Comparison of ENCODE assay signal across 19 cellular contexts in the genomic region with DNA sequence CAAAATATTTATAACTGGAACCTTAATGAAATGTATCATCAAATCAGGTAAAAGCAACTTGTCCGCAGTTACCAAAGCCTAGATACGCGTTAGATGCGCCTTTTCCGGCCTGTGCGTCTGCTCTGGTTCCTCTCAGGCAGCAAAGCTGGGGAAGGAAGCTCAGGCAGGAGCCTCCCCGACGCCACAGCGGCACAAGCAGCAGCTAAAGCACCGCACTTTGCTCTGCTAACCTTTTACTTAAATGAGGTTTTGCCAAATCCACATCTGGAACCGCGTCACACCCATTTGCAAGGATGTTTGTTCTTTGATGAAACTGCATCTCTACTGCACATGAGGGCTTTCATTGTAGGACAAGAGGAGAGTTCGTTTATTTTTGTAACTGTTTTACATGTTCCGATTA. TPM values are rescaled to one million over a fixed set of nuclear protein-coding genes. Genes with fewer than 3 reads are reported as not detected.
DNase-seq lines count a peak whose midpoint lies in the region; ATAC-seq and TF ChIP-seq lines count a peak whose summit lies in the region.
"Had no signal": no experiment of that assay in that cellular context is flagged by ENCODE, and none has a peak within 500 bp of the region (broad histone marks: within the 10 kb centered on the region; RNA-seq: fewer than 3 reads in every experiment).

No MANE protein-coding gene starts in this region.

- DNase-seq in HFFc6, result no peak
- DNase-seq in fibroblast of mammary gland (ENCODE audit: low read depth), result peak; percentile 89
- no peak for DNase-seq in GM19238 (ENCODE audit: insufficient read length, low spot score)
- DNase-seq in activated T-cell treated with anti-CD3 and anti-CD28 coated beads, Interleukin-2, amount 50 U/mL, for 4 hours, result no peak
- no peak for DNase-seq in mucosa of descending colon
- DNase-seq: BE2C; CD4-positive, alpha-beta memory T cell; DMS79 treated with DMSO at 0.1 percent for 48 hours; GDM1; KBM-7; NCI-H1105; NCI-H1694 treated with DMSO at 0.1 percent for 48 hours; NCI-H345; NCI-H69; PC-9 had no signal

- intact Hi-C loops in mucosa of descending colon (cut with DNase I, micrococcal nuclease), result no loop called here

- peaks cover 71% of the 10 kb centered on the region for H3K36me3 Mint-ChIP-seq in HFFc6 (ENCODE audit: low read depth)
- H3K36me3 Mint-ChIP-seq in activated T-helper 17 cell treated with anti-CD3 and anti-CD28 coated beads, Interleukin-2, amount 50 U/mL, for 72 hours (ENCODE audit: low read depth), result no peaks in the 10 kb centered on the region
- H3K36me3 Mint-ChIP-seq in activated T-cell treated with anti-CD3 and anti-CD28 coated beads, Interleukin-2, amount 50 U/mL, for 4 hours (ENCODE audit: insufficient read depth), result no peaks in the 10 kb centered on the region

- H3K79me2 ChIP-seq in ACC112 (ENCODE audit: control insufficient read depth, insufficient read depth, low read length, unreplicated experiment), result no peaks in the 10 kb centered on the region

- ATAC-seq in activated T-helper 17 cell treated with anti-CD3 and anti-CD28 coated beads, Interleukin-2, amount 50 U/mL, for 72 hours (replicated peaks), result no peak
- no peak for ATAC-seq in activated T-cell treated with anti-CD3 and anti-CD28 coated beads, Interleukin-2, amount 50 U/mL, for 4 hours
- ATAC-seq in mucosa of descending colon, result no peak

- TF ChIP-seq CTCF in HFFc6 (IDR thresholded peaks at IDR 0.05), result no peak
- TF ChIP-seq CTCF in fibroblast of mammary gland (conservative IDR thresholded peaks at IDR 0.05; ENCODE audit: control insufficient read depth, insufficient read depth, low read depth, low read length), result no peak
- TF ChIP-seq CTCF in mucosa of descending colon (IDR thresholded peaks at IDR 0.05), result no peak

- peak overlapping the region; percentile 69 for H3K27ac Mint-ChIP-seq in HFFc6
- H3K27ac Mint-ChIP-seq in activated T-helper 17 cell treated with anti-CD3 and anti-CD28 coated beads, Interleukin-2, amount 50 U/mL, for 72 hours, result no peak overlapping the region

- no peak overlapping the region for H3K9ac ChIP-seq in rectal smooth muscle tissue (ENCODE audit: low read length)

- no peaks in the 10 kb centered on the region for H3K9me3 Mint-ChIP-seq in HFFc6
- peaks cover 1% of the 10 kb centered on the region for H3K9me3 Mint-ChIP-seq in activated T-helper 17 cell treated with anti-CD3 and anti-CD28 coated beads, Interleukin-2, amount 50 U/mL, for 72 hours
- H3K9me3 Mint-ChIP-seq in activated T-cell treated with anti-CD3 and anti-CD28 coated beads, Interleukin-2, amount 50 U/mL, for 4 hours, result peaks cover 2% of the 10 kb centered on the region

- no peak overlapping the region for H3K4me3 Mint-ChIP-seq in HFFc6
- no peak overlapping the region for H3K4me3 Mint-ChIP-seq in activated T-helper 17 cell treated with anti-CD3 and anti-CD28 coated beads, Interleukin-2, amount 50 U/mL, for 72 hours
- H3K4me3 Mint-ChIP-seq in activated T-cell treated with anti-CD3 and anti-CD28 coated beads, Interleukin-2, amount 50 U/mL, for 4 hours, result no peak overlapping the region
- H3K4me3 Mint-ChIP-seq: CD4-positive, alpha-beta memory T cell had no signal

- no peak overlapping the region for H2AFZ ChIP-seq in ACC112 (ENCODE audit: low read length, unreplicated experiment)
- H2AFZ ChIP-seq: PC-9 had no signal

- H3K9me3 ChIP-seq in mucosa of descending colon, result no peaks in the 10 kb centered on the region
- H3K9me3 ChIP-seq: BE2C had no signal

- H3K36me3 ChIP-seq in ACC112 (ENCODE audit: insufficient read depth, low read length), result peaks cover 52% of the 10 kb centered on the region
- peaks cover 7% of the 10 kb centered on the region for H3K36me3 ChIP-seq in rectal smooth muscle tissue (ENCODE audit: control insufficient read depth, insufficient read depth, low read length)
- H3K36me3 ChIP-seq in mucosa of descending colon (ENCODE audit: low read depth), result no peaks in the 10 kb centered on the region
- H3K36me3 ChIP-seq: BE2C had no signal

- H3K4me1 ChIP-seq in ACC112 (ENCODE audit: control insufficient read depth, insufficient read depth, low read length, unreplicated experiment) (peaks cover 27% of the 10 kb centered on the region), rectal smooth muscle tissue (ENCODE audit: control insufficient read depth, insufficient read depth, low read length) (peaks cover 20% of the 10 kb centered on the region), mucosa of descending colon (ENCODE audit: low read depth) (peaks cover 10% of the 10 kb centered on the region)
- H3K4me1 ChIP-seq: BE2C had no signal

- no peaks in the 10 kb centered on the region for H3K27me3 ChIP-seq in ACC112 (ENCODE audit: insufficient read depth, low read length)
- no peaks in the 10 kb centered on the region for H3K27me3 ChIP-seq in rectal smooth muscle tissue (ENCODE audit: control insufficient read depth, insufficient read depth, low read length)
- H3K27me3 ChIP-seq: BE2C had no signal

- H3K27ac ChIP-seq in ACC112 (ENCODE audit: low read depth, low read length) (peak overlapping the region; percentile 96; the same call in 1 of the 2 replicates), rectal smooth muscle tissue (ENCODE audit: low read depth, low read length) (peak overlapping the region; percentile 21)
- H3K27ac ChIP-seq: HL-60, PC-9 had no signal

- H3K4me3 ChIP-seq in ACC112 (ENCODE audit: low read depth, low read length) (no peak overlapping the region), fibroblast of mammary gland (ENCODE audit: control insufficient read depth, low read depth, low read length) (no peak overlapping the region), rectal smooth muscle tissue (ENCODE audit: low read length) (no peak overlapping the region), mucosa of descending colon (no peak overlapping the region)
- H3K4me3 ChIP-seq: PC-9 had no signal

- peaks cover 11% of the 10 kb centered on the region for H3K27me3 Mint-ChIP-seq in HFFc6 (ENCODE audit: insufficient read depth)
- H3K27me3 Mint-ChIP-seq in activated T-helper 17 cell treated with anti-CD3 and anti-CD28 coated beads, Interleukin-2, amount 50 U/mL, for 72 hours, result no peaks in the 10 kb centered on the region
- H3K27me3 Mint-ChIP-seq in activated T-cell treated with anti-CD3 and anti-CD28 coated beads, Interleukin-2, amount 50 U/mL, for 4 hours (ENCODE audit: low read depth), result no peaks in the 10 kb centered on the region
- H3K27me3 Mint-ChIP-seq: CD4-positive, alpha-beta memory T cell had no signal

- peaks cover 53% of the 10 kb centered on the region for H3K4me1 Mint-ChIP-seq in HFFc6 (ENCODE audit: low read depth)
- H3K4me1 Mint-ChIP-seq in activated T-helper 17 cell treated with anti-CD3 and anti-CD28 coated beads, Interleukin-2, amount 50 U/mL, for 72 hours, result peaks cover 5% of the 10 kb centered on the region
- H3K4me1 Mint-ChIP-seq in activated T-cell treated with anti-CD3 and anti-CD28 coated beads, Interleukin-2, amount 50 U/mL, for 4 hours (ENCODE audit: low read depth), result peaks cover 6% of the 10 kb centered on the region

RNA-seq across cellular contexts. Expression of a gene that starts 36.8 kb away (rescaled TPM):
- total RNA-seq in HFFc6 (2021; fragmentation: NEBNext Ultra II Directional; extraction: Animal tissue kit (Norgen Biotek cat#: 25700)), result 100 to 1,000 TPM; 156 to 254 (median 218) TPM
- not detected for total RNA-seq in activated T-helper 17 cell treated with anti-CD3 and anti-CD28 coated beads, Interleukin-2, amount 50 U/mL, for 72 hours
- total RNA-seq in activated T-cell treated with anti-CD3 and anti-CD28 coated beads, Interleukin-2, amount 50 U/mL, for 4 hours, result under 1 TPM in 2 of 3 donors, not detected in 1; 0.05 to 0.18 TPM
- 10 to 100 TPM in 1 of 3 donors, 1 to 10 TPM in 2; 3.7 to 39.1 (median 4.0) TPM for total RNA-seq in mucosa of descending colon
- total RNA-seq: CD4-positive, alpha-beta memory T cell; PC-9 had no signal
